ENCODE assay signal across 1 cellular context in the genomic region with DNA sequence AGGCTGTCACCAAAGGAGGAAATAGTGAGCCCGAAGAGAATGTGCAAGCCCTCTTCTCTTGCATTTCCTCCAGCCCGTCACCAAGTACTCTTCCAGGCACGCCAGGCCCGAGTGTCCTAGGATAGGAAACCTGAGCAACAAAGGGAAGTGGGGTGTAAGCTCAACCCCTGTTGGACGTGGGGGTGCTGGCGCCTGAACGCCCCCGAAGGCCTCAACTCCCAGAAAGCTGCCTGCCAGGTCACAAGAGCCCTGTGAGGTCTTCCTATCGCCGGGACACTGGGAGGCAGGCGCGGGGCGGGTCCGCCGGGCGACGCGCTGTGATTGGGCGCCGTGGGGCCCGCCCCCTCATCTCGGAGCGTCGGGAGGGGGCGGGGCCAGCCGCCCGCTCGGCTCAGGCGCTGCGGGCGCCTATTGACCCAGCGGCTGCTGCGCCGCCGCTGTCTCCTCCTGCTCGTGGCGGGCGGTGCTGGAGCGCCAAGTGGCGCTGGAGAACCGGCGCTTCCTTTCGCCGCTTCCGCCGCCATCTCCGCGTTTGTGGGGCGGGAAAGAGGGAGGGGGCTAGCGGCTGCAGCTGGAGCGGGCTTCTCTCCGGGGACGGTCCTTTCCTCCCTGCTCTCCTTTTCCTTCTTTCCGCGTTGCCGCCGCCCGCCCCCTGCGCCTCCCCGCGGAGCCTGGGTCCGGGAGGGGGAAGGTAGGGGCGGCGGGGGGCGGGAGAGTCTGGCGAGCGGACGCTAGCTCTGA.
TF ChIP-seq lines count a peak whose summit lies in the region.

No MANE protein-coding gene starts in this region.

TF ChIP-seq in HepG2, 621 proteins besides CTCF, POLR2A, EP300 and RAD21 (continued from another document and continues in another):
- TF ChIP-seq, protein P1, sequence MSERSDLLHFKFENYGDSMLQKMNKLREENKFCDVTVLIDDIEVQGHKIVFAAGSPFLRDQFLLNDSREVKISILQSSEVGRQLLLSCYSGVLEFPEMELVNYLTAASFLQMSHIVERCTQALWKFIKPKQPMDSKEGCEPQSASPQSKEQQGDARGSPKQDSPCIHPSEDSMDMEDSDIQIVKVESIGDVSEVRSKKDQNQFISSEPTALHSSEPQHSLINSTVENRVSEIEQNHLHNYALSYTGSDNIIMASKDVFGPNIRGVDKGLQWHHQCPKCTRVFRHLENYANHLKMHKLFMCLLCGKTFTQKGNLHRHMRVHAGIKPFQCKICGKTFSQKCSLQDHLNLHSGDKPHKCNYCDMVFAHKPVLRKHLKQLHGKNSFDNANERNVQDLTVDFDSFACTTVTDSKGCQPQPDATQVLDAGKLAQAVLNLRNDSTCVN (CRISPR knock-in tag; IDR thresholded peaks at IDR 0.05; ENCODE audit: borderline replicate concordance): no peak; the same call in 1 of the 2 replicates
- TF ChIP-seq, protein P2, sequence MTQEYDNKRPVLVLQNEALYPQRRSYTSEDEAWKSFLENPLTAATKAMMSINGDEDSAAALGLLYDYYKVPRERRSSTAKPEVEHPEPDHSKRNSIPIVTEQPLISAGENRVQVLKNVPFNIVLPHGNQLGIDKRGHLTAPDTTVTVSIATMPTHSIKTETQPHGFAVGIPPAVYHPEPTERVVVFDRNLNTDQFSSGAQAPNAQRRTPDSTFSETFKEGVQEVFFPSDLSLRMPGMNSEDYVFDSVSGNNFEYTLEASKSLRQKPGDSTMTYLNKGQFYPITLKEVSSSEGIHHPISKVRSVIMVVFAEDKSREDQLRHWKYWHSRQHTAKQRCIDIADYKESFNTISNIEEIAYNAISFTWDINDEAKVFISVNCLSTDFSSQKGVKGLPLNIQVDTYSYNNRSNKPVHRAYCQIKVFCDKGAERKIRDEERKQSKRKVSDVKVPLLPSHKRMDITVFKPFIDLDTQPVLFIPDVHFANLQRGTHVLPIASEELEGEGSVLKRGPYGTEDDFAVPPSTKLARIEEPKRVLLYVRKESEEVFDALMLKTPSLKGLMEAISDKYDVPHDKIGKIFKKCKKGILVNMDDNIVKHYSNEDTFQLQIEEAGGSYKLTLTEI (CRISPR knock-in tag; conservative IDR thresholded peaks at IDR 0.05): no peak
- TF ChIP-seq ZSCAN22 (CRISPR knock-in tag; IDR thresholded peaks at IDR 0.05) (no peak), PHF20 (CRISPR knock-in tag; IDR thresholded peaks at IDR 0.05) (no peak; the same call in none of the 2 replicates), ZNF7 (CRISPR knock-in tag; IDR thresholded peaks at IDR 0.05) (no peak; the same call in 1 of the 2 replicates), ISX (CRISPR knock-in tag; conservative IDR thresholded peaks at IDR 0.05) (no peak), KAT2B (IDR thresholded peaks at IDR 0.05; ENCODE audit: borderline replicate concordance, low read depth, low read length) (no peak), AKAP8 (CRISPR knock-in tag; IDR thresholded peaks at IDR 0.05) (no peak), ATM (IDR thresholded peaks at IDR 0.05; ENCODE audit: borderline replicate concordance) (no peak), ATRX (CRISPR knock-in tag; IDR thresholded peaks at IDR 0.05; ENCODE audit: borderline replicate concordance) (no peak), ZNF619 (CRISPR knock-in tag; IDR thresholded peaks at IDR 0.05) (peak; percentile 72; the same call in 1 of the 2 replicates), ASH2L (IDR thresholded peaks at IDR 0.05; ENCODE audit: insufficient read length, low read depth, low read length) (peak; percentile 83), NR3C1 (CRISPR knock-in tag; IDR thresholded peaks at IDR 0.05) (no peak), ZNF883 (CRISPR knock-in tag; IDR thresholded peaks at IDR 0.05; ENCODE audit: not compliant biosample characterization) (no peak), ISL2 (CRISPR knock-in tag; IDR thresholded peaks at IDR 0.05) (no peak), ZBTB7B (CRISPR knock-in tag; IDR thresholded peaks at IDR 0.05) (peak; percentile 54; the same call in 1 of the 2 replicates), SRF (IDR thresholded peaks at IDR 0.05; ENCODE audit: low read depth, low read length) (no peak)
- TF ChIP-seq, protein P3, sequence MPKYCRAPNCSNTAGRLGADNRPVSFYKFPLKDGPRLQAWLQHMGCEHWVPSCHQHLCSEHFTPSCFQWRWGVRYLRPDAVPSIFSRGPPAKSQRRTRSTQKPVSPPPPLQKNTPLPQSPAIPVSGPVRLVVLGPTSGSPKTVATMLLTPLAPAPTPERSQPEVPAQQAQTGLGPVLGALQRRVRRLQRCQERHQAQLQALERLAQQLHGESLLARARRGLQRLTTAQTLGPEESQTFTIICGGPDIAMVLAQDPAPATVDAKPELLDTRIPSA (CRISPR knock-in tag; IDR thresholded peaks at IDR 0.05; ENCODE audit: borderline replicate concordance): no peak
- TF ChIP-seq, protein P4, sequence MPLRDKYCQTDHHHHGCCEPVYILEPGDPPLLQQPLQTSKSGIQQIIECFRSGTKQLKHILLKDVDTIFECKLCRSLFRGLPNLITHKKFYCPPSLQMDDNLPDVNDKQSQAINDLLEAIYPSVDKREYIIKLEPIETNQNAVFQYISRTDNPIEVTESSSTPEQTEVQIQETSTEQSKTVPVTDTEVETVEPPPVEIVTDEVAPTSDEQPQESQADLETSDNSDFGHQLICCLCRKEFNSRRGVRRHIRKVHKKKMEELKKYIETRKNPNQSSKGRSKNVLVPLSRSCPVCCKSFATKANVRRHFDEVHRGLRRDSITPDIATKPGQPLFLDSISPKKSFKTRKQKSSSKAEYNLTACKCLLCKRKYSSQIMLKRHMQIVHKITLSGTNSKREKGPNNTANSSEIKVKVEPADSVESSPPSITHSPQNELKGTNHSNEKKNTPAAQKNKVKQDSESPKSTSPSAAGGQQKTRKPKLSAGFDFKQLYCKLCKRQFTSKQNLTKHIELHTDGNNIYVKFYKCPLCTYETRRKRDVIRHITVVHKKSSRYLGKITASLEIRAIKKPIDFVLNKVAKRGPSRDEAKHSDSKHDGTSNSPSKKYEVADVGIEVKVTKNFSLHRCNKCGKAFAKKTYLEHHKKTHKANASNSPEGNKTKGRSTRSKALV (CRISPR knock-in tag; IDR thresholded peaks at IDR 0.05): peak; percentile 70
- TF ChIP-seq, protein P5, sequence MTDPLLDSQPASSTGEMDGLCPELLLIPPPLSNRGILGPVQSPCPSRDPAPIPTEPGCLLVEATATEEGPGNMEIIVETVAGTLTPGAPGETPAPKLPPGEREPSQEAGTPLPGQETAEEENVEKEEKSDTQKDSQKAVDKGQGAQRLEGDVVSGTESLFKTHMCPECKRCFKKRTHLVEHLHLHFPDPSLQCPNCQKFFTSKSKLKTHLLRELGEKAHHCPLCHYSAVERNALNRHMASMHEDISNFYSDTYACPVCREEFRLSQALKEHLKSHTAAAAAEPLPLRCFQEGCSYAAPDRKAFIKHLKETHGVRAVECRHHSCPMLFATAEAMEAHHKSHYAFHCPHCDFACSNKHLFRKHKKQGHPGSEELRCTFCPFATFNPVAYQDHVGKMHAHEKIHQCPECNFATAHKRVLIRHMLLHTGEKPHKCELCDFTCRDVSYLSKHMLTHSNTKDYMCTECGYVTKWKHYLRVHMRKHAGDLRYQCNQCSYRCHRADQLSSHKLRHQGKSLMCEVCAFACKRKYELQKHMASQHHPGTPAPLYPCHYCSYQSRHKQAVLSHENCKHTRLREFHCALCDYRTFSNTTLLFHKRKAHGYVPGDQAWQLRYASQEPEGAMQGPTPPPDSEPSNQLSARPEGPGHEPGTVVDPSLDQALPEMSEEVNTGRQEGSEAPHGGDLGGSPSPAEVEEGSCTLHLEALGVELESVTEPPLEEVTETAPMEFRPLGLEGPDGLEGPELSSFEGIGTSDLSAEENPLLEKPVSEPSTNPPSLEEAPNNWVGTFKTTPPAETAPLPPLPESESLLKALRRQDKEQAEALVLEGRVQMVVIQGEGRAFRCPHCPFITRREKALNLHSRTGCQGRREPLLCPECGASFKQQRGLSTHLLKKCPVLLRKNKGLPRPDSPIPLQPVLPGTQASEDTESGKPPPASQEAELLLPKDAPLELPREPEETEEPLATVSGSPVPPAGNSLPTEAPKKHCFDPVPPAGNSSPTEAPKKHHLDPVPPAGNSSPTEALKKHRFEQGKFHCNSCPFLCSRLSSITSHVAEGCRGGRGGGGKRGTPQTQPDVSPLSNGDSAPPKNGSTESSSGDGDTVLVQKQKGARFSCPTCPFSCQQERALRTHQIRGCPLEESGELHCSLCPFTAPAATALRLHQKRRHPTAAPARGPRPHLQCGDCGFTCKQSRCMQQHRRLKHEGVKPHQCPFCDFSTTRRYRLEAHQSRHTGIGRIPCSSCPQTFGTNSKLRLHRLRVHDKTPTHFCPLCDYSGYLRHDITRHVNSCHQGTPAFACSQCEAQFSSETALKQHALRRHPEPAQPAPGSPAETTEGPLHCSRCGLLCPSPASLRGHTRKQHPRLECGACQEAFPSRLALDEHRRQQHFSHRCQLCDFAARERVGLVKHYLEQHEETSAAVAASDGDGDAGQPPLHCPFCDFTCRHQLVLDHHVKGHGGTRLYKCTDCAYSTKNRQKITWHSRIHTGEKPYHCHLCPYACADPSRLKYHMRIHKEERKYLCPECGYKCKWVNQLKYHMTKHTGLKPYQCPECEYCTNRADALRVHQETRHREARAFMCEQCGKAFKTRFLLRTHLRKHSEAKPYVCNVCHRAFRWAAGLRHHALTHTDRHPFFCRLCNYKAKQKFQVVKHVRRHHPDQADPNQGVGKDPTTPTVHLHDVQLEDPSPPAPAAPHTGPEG (CRISPR knock-in tag; IDR thresholded peaks at IDR 0.05): peak; percentile 52; the same call in 1 of the 2 replicates
- TF ChIP-seq, protein P6, sequence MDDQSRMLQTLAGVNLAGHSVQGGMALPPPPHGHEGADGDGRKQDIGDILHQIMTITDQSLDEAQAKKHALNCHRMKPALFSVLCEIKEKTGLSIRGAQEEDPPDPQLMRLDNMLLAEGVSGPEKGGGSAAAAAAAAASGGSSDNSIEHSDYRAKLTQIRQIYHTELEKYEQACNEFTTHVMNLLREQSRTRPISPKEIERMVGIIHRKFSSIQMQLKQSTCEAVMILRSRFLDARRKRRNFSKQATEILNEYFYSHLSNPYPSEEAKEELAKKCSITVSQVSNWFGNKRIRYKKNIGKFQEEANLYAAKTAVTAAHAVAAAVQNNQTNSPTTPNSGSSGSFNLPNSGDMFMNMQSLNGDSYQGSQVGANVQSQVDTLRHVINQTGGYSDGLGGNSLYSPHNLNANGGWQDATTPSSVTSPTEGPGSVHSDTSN (CRISPR knock-in tag; IDR thresholded peaks at IDR 0.05; ENCODE audit: borderline replicate concordance): no peak
- TF ChIP-seq, protein P7, sequence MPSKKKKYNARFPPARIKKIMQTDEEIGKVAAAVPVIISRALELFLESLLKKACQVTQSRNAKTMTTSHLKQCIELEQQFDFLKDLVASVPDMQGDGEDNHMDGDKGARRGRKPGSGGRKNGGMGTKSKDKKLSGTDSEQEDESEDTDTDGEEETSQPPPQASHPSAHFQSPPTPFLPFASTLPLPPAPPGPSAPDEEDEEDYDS (CRISPR knock-in tag; IDR thresholded peaks at IDR 0.05): peak; percentile 54
- TF ChIP-seq, protein P8, sequence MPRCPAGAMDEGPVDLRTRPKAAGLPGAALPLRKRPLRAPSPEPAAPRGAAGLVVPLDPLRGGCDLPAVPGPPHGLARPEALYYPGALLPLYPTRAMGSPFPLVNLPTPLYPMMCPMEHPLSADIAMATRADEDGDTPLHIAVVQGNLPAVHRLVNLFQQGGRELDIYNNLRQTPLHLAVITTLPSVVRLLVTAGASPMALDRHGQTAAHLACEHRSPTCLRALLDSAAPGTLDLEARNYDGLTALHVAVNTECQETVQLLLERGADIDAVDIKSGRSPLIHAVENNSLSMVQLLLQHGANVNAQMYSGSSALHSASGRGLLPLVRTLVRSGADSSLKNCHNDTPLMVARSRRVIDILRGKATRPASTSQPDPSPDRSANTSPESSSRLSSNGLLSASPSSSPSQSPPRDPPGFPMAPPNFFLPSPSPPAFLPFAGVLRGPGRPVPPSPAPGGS (CRISPR knock-in tag; IDR thresholded peaks at IDR 0.05): peak; percentile 11; the same call in 1 of the 2 replicates
- TF ChIP-seq, protein P9, sequence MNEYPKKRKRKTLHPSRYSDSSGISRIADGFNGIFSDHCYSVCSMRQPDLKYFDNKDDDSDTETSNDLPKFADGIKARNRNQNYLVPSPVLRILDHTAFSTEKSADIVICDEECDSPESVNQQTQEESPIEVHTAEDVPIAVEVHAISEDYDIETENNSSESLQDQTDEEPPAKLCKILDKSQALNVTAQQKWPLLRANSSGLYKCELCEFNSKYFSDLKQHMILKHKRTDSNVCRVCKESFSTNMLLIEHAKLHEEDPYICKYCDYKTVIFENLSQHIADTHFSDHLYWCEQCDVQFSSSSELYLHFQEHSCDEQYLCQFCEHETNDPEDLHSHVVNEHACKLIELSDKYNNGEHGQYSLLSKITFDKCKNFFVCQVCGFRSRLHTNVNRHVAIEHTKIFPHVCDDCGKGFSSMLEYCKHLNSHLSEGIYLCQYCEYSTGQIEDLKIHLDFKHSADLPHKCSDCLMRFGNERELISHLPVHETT (CRISPR knock-in tag; conservative IDR thresholded peaks at IDR 0.05): no peak; the same call in 1 of the 2 replicates
- TF ChIP-seq, protein P10, sequence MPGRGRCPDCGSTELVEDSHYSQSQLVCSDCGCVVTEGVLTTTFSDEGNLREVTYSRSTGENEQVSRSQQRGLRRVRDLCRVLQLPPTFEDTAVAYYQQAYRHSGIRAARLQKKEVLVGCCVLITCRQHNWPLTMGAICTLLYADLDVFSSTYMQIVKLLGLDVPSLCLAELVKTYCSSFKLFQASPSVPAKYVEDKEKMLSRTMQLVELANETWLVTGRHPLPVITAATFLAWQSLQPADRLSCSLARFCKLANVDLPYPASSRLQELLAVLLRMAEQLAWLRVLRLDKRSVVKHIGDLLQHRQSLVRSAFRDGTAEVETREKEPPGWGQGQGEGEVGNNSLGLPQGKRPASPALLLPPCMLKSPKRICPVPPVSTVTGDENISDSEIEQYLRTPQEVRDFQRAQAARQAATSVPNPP (CRISPR knock-in tag; IDR thresholded peaks at IDR 0.05): no peak
- TF ChIP-seq, protein P11, sequence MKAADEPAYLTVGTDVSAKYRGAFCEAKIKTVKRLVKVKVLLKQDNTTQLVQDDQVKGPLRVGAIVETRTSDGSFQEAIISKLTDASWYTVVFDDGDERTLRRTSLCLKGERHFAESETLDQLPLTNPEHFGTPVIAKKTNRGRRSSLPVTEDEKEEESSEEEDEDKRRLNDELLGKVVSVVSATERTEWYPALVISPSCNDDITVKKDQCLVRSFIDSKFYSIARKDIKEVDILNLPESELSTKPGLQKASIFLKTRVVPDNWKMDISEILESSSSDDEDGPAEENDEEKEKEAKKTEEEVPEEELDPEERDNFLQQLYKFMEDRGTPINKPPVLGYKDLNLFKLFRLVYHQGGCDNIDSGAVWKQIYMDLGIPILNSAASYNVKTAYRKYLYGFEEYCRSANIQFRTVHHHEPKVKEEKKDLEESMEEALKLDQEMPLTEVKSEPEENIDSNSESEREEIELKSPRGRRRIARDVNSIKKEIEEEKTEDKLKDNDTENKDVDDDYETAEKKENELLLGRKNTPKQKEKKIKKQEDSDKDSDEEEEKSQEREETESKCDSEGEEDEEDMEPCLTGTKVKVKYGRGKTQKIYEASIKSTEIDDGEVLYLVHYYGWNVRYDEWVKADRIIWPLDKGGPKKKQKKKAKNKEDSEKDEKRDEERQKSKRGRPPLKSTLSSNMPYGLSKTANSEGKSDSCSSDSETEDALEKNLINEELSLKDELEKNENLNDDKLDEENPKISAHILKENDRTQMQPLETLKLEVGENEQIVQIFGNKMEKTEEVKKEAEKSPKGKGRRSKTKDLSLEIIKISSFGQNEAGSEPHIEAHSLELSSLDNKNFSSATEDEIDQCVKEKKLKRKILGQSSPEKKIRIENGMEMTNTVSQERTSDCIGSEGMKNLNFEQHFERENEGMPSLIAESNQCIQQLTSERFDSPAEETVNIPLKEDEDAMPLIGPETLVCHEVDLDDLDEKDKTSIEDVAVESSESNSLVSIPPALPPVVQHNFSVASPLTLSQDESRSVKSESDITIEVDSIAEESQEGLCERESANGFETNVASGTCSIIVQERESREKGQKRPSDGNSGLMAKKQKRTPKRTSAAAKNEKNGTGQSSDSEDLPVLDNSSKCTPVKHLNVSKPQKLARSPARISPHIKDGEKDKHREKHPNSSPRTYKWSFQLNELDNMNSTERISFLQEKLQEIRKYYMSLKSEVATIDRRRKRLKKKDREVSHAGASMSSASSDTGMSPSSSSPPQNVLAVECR (CRISPR knock-in tag; IDR thresholded peaks at IDR 0.05; ENCODE audit: borderline replicate concordance): peak; percentile 62
